In the genomic region with DNA sequence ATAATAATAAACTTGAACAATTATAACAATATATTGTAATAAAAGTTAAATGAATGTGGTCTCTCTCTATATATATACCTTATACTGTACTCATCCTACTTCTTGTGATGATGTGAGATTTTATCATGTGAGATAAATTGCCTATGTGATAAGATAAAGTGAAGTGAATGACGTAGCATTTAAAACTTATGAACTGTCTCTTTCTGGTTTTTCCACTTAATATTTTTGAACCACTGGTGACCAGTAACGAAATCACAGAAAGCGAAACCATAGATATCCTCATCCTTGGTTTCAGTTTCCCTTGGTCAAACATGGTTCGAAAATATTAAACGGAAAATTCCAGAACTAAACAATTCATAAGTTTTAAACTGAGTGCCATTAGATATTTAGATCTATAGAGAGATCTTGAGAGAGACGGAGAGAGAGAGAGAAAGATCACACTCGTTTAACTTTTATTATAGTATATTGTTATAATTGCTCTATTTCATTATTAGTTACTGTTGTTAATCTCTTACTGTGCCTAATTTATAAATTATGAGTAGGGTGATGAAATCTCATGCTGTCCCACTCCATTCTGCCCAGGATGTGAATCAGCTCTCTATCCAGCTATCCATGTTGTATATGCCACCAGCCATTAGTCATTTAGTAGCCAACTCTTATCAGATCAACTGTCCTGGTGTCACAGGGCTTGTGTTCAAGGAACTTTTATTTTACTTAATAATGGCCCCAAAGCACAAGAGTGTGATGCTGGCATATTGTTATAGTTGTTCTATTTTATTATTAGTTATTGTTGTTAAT, we compare ENCODE assay signal across 1 cellular context.
TF ChIP-seq lines count a peak whose summit lies in the region.

No MANE protein-coding gene starts in this region.

TF ChIP-seq in SK-N-SH, 30 proteins besides CTCF, POLR2A, EP300 and RAD21 (continued from another document):
- TF ChIP-seq NFIC (IDR thresholded peaks at IDR 0.05; ENCODE audit: borderline replicate concordance) (peak; percentile 48; the same call in 1 of the 2 replicates), TCF12 (IDR thresholded peaks at IDR 0.05) (peak; percentile 84), RCOR1 (IDR thresholded peaks at IDR 0.05; ENCODE audit: low read length) (no peak), GABPA (IDR thresholded peaks at IDR 0.05; ENCODE audit: low read depth) (no peak), TEAD4 (IDR thresholded peaks at IDR 0.05; ENCODE audit: borderline replicate concordance, insufficient read depth) (peak; percentile 14; the same call in 1 of the 2 replicates), TAF1 (IDR thresholded peaks at IDR 0.05; ENCODE audit: borderline replicate concordance, low read depth, low read length) (no peak), JUND (IDR thresholded peaks at IDR 0.05) (peak; percentile 73), FOXJ3 (CRISPR knock-in tag; IDR thresholded peaks at IDR 0.05) (no peak), YY1 (IDR thresholded peaks at IDR 0.05; ENCODE audit: low read depth) (no peak; the same call in 1 of the 2 replicates), REST (IDR thresholded peaks at IDR 0.05; ENCODE audit: low read depth, low read length) (no peak), POLR2AphosphoS5 (IDR thresholded peaks at IDR 0.05; ENCODE audit: low read depth, low read length) (peak; percentile 41; the same call in 1 of the 2 replicates), SMC3 (IDR thresholded peaks at IDR 0.05; ENCODE audit: low read depth, low read length) (no peak), RFX5 (IDR thresholded peaks at IDR 0.05; ENCODE audit: low read length) (no peak), CHD2 (IDR thresholded peaks at IDR 0.05; ENCODE audit: low read length, partially characterized antibody) (no peak), RXRA (IDR thresholded peaks at IDR 0.05; ENCODE audit: borderline replicate concordance, low read depth) (peak; percentile 18; the same call in 1 of the 2 replicates)
- TF ChIP-seq, protein P1, sequence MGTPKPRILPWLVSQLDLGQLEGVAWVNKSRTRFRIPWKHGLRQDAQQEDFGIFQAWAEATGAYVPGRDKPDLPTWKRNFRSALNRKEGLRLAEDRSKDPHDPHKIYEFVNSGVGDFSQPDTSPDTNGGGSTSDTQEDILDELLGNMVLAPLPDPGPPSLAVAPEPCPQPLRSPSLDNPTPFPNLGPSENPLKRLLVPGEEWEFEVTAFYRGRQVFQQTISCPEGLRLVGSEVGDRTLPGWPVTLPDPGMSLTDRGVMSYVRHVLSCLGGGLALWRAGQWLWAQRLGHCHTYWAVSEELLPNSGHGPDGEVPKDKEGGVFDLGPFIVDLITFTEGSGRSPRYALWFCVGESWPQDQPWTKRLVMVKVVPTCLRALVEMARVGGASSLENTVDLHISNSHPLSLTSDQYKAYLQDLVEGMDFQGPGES (IDR thresholded peaks at IDR 0.05; ENCODE audit: low read depth, low read length) = no peak
- TF ChIP-seq, protein P2, sequence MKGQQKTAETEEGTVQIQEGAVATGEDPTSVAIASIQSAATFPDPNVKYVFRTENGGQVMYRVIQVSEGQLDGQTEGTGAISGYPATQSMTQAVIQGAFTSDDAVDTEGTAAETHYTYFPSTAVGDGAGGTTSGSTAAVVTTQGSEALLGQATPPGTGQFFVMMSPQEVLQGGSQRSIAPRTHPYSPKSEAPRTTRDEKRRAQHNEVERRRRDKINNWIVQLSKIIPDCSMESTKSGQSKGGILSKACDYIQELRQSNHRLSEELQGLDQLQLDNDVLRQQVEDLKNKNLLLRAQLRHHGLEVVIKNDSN (IDR thresholded peaks at IDR 0.05; ENCODE audit: borderline replicate concordance, low read depth) = no peak
